In the genomic region with DNA sequence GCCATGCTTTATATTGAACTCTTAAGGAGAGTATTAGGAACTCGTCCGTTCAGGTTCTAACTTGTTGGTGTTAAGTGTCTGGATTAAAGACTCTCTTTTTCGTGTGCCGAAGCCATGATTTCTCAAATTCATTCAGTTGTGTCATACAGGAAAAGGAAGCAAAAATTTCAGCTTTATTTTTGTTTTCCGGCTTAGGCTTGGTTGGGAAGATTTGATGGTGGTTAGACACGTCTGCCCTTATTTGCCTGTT, we compare ENCODE assay signal across 9 cellular contexts. TPM values are rescaled to one million over a fixed set of nuclear protein-coding genes. Genes with fewer than 3 reads are reported as not detected.
DNase-seq lines count a peak whose midpoint lies in the region; ATAC-seq and TF ChIP-seq lines count a peak whose summit lies in the region.
"Had no signal": no experiment of that assay in that cellular context is flagged by ENCODE, and none has a peak within 500 bp of the region (broad histone marks: within the 10 kb centered on the region; RNA-seq: fewer than 3 reads in every experiment).

No MANE protein-coding gene starts in this region.

- intact Hi-C loops in stomach (cut with DNase I; ENCODE audit: low total_unique reads) (no loop called here), head of caudate nucleus (cut with DNase I) (no loop called here)

- peaks cover 53% of the 10 kb centered on the region for H3K4me1 Mint-ChIP-seq in stimulated activated naive CD8-positive, alpha-beta T cell treated with anti-CD3 and anti-CD28 coated beads, Interleukin-15, Interleukin-2, amounts not matched to agents 100 ng/mL and 50 ng/mL, for 24 hours (ENCODE audit: low read depth)
- peaks cover 26% of the 10 kb centered on the region for H3K4me1 Mint-ChIP-seq in activated T-helper 17 cell treated with anti-CD3 and anti-CD28 coated beads, Interleukin-2, amount 50 U/mL, for 72 hours
- peaks cover 46 to 52% of the 10 kb centered on the region in 2 donors for H3K4me1 Mint-ChIP-seq in immature natural killer cell

- H3K27ac Mint-ChIP-seq in stimulated activated naive CD8-positive, alpha-beta T cell treated with anti-CD3 and anti-CD28 coated beads, Interleukin-15, Interleukin-2, amounts not matched to agents 100 ng/mL and 50 ng/mL, for 24 hours, result peak overlapping the region; percentile 91
- H3K27ac Mint-ChIP-seq in activated T-helper 17 cell treated with anti-CD3 and anti-CD28 coated beads, Interleukin-2, amount 50 U/mL, for 72 hours, result peak overlapping the region; percentile 97
- H3K27ac Mint-ChIP-seq in immature natural killer cell, result peak overlapping the region; percentile 93 to 99 (median 98)

- no peaks in the 10 kb centered on the region for H3K27me3 Mint-ChIP-seq in stimulated activated naive CD8-positive, alpha-beta T cell treated with anti-CD3 and anti-CD28 coated beads, Interleukin-15, Interleukin-2, amounts not matched to agents 100 ng/mL and 50 ng/mL, for 24 hours
- H3K27me3 Mint-ChIP-seq in activated T-helper 17 cell treated with anti-CD3 and anti-CD28 coated beads, Interleukin-2, amount 50 U/mL, for 72 hours, result no peaks in the 10 kb centered on the region
- peaks cover 3 to 9% (median 8%) of the 10 kb centered on the region in 3 donors for H3K27me3 Mint-ChIP-seq in immature natural killer cell (ENCODE audit: low read depth in 3 of 3)

- H3K27me3 ChIP-seq in stomach, result no peaks in the 10 kb centered on the region

- no peak for TF ChIP-seq EP300 in stomach (IDR thresholded peaks at IDR 0.05)

- peaks cover 3 to 15% (median 12%) of the 10 kb centered on the region in 4 donors for H3K36me3 ChIP-seq in stomach

- H3K4me3 Mint-ChIP-seq in stimulated activated naive CD8-positive, alpha-beta T cell treated with anti-CD3 and anti-CD28 coated beads, Interleukin-15, Interleukin-2, amounts not matched to agents 100 ng/mL and 50 ng/mL, for 24 hours, result peak overlapping the region; percentile 92
- H3K4me3 Mint-ChIP-seq in activated T-helper 17 cell treated with anti-CD3 and anti-CD28 coated beads, Interleukin-2, amount 50 U/mL, for 72 hours, result peak overlapping the region; percentile 97
- peak overlapping the region; percentile 90 to 95 (median 94) for H3K4me3 Mint-ChIP-seq in immature natural killer cell

- no peak for TF ChIP-seq POLR2A in stomach (IDR thresholded peaks at IDR 0.05)

- H3K27ac ChIP-seq in stomach, result peak overlapping the region in 4 of 5 donors; percentile 87 to 95 (median 88)

- no peak for ATAC-seq in stimulated activated naive CD8-positive, alpha-beta T cell treated with anti-CD3 and anti-CD28 coated beads, Interleukin-15, Interleukin-2, amounts not matched to agents 100 U/mL and 50 U/mL, for 24 hours
- ATAC-seq in activated T-helper 17 cell treated with anti-CD3 and anti-CD28 coated beads, Interleukin-2, amount 50 U/mL, for 72 hours (replicated peaks), result peak; percentile 6
- ATAC-seq in HG02798 (IDR thresholded peaks at IDR 0.05; ENCODE audit: poor library complexity, unreplicated experiment), result no peak

- peaks cover 33% of the 10 kb centered on the region for H3K36me3 Mint-ChIP-seq in stimulated activated naive CD8-positive, alpha-beta T cell treated with anti-CD3 and anti-CD28 coated beads, Interleukin-15, Interleukin-2, amounts not matched to agents 100 ng/mL and 50 ng/mL, for 24 hours (ENCODE audit: low read depth)
- H3K36me3 Mint-ChIP-seq in activated T-helper 17 cell treated with anti-CD3 and anti-CD28 coated beads, Interleukin-2, amount 50 U/mL, for 72 hours (ENCODE audit: low read depth), result peaks cover 54% of the 10 kb centered on the region
- no peaks in the 10 kb centered on the region for H3K36me3 Mint-ChIP-seq in immature natural killer cell

- H3K9me3 Mint-ChIP-seq in stimulated activated naive CD8-positive, alpha-beta T cell treated with anti-CD3 and anti-CD28 coated beads, Interleukin-15, Interleukin-2, amounts not matched to agents 100 ng/mL and 50 ng/mL, for 24 hours, result no peaks in the 10 kb centered on the region
- H3K9me3 Mint-ChIP-seq in activated T-helper 17 cell treated with anti-CD3 and anti-CD28 coated beads, Interleukin-2, amount 50 U/mL, for 72 hours, result no peaks in the 10 kb centered on the region
- H3K9me3 Mint-ChIP-seq in immature natural killer cell, result no peaks in the 10 kb centered on the region

- H3K4me1 ChIP-seq in stomach, result peaks cover 38 to 63% (median 55%) of the 10 kb centered on the region in 4 donors

- H3K4me3 ChIP-seq in stomach, result peak overlapping the region; percentile 61 to 73 (median 69)

- no peaks in the 10 kb centered on the region for H3K9me3 ChIP-seq in stomach

- no peak for DNase-seq in stimulated activated naive CD8-positive, alpha-beta T cell treated with anti-CD3 and anti-CD28 coated beads, Interleukin-15, Interleukin-2, amounts not matched to agents 100 U/mL and 50 U/mL, for 24 hours
- DNase-seq in immature natural killer cell (peak in 2 of 3 donors; percentile 35 to 38), stomach (no peak), SK-N-DZ (ENCODE audit: low spot score) (no peak), head of caudate nucleus (no peak)

- no peak for TF ChIP-seq CTCF in stomach (IDR thresholded peaks at IDR 0.05)

- WGBS in stomach, 5 donors, result 0 to 2% (median 0%) methylated on average over 6 of the region's 6 CpGs

RNA-seq across cellular contexts. Expression of gene DNAJC5, which starts 0.9 kb away (rescaled TPM):
- total RNA-seq in activated T-helper 17 cell treated with anti-CD3 and anti-CD28 coated beads, Interleukin-2, amount 50 U/mL, for 72 hours, result 10 to 100 TPM; 46.8 to 53.4 TPM
- polyA plus RNA-seq in immature natural killer cell (1 to 10 TPM; 1.4 to 8.2 (median 2.9) TPM), stomach (10 to 100 TPM; 23.1 to 26.4 (median 25.6) TPM)
- 10 to 100 TPM; 23.7 to 60.1 (median 52.7) TPM for total RNA-seq in stomach
- 48.5 and 54.7 TPM in 2 replicates for polyA plus RNA-seq in SK-N-DZ (2014; cell fraction: cytosol; rRNA removed)
- 42.9 and 44.8 TPM in 2 replicates for polyA plus RNA-seq in SK-N-DZ (2014; cell fraction: nucleus; rRNA removed)

RNA-seq across cellular contexts. Expression of gene TPD52L2, which starts 30.7 kb away (rescaled TPM):
- 10 to 100 TPM; 54.8 to 92.9 TPM for total RNA-seq in activated T-helper 17 cell treated with anti-CD3 and anti-CD28 coated beads, Interleukin-2, amount 50 U/mL, for 72 hours
- polyA plus RNA-seq in immature natural killer cell, result 10 to 100 TPM; 67.5 to 90.8 (median 79.3) TPM
- total RNA-seq in stomach, result 10 to 100 TPM; 42.0 to 53.1 (median 45.5) TPM
- 10 to 100 TPM; 72.8 to 75.6 (median 73.3) TPM for polyA plus RNA-seq in stomach
- polyA plus RNA-seq in SK-N-DZ (2014; cell fraction: cytosol; rRNA removed), result 182 and 220 TPM in 2 replicates
- polyA plus RNA-seq in SK-N-DZ (2014; cell fraction: nucleus; rRNA removed), result 224 and 314 TPM in 2 replicates

RNA-seq across cellular contexts. Expression of gene ABHD16B, which starts 34.5 kb away (rescaled TPM):
- total RNA-seq in activated T-helper 17 cell treated with anti-CD3 and anti-CD28 coated beads, Interleukin-2, amount 50 U/mL, for 72 hours, result under 1 TPM in 1 of 2 donors, not detected in 1; 0.19 TPM
- polyA plus RNA-seq in immature natural killer cell, result under 1 TPM in 1 of 3 donors, not detected in 2; 0.34 TPM
- total RNA-seq in stomach, result not detected
- under 1 TPM in 2 of 3 donors, not detected in 1; 0.37 to 0.43 TPM for polyA plus RNA-seq in stomach
- not detected in 2 replicates for polyA plus RNA-seq in SK-N-DZ (2014; cell fraction: cytosol; rRNA removed)
- polyA plus RNA-seq in SK-N-DZ (2014; cell fraction: nucleus; rRNA removed), result not detected in 2 replicates
- total RNA-seq: pulmonary artery endothelial cell had no signal

Comparison
In these comparisons a context has a peak if more than half of its experiments do, and no peak if none do; other contexts are left out.
1. DNase-seq: peak in immature natural killer cell (2 of 3); none in stimulated activated naive CD8-positive, alpha-beta T cell treated with anti-CD3 and anti-CD28 coated beads, Interleukin-15, Interleukin-2, amounts not matched to agents 100 U/mL and 50 U/mL, for 24 hours (single experiment), stomach (single experiment), SK-N-DZ (single experiment) and head of caudate nucleus (0 of 42).
2. Peak in every context shown above with its lines, with median percentiles within 50 percentile points of each other: H3K27ac Mint-ChIP-seq and H3K4me3 Mint-ChIP-seq.